In genomic region chr16:50272687-50273381, GRCh38 we compare ENCODE assay signal across 17 cellular contexts. TPM values are rescaled to one million over a fixed set of nuclear protein-coding genes. Genes with fewer than 3 reads are reported as not detected.
A peak's percentile ranks its signal among the peaks of the same experiment; 100 is the strongest.
DNase-seq lines count a peak whose midpoint lies in the region; ATAC-seq and TF ChIP-seq lines count a peak whose summit lies in the region.
"Had no signal": no experiment of that assay in that cellular context is flagged by ENCODE, and none has a peak within 500 bp of the region (broad histone marks: within the 10 kb centered on the region; RNA-seq: fewer than 3 reads in every experiment).

No MANE protein-coding gene starts in this region.

- no peak overlapping the region for H2AFZ ChIP-seq in PC-9

- CTCF ChIA-PET in PC-9 (lab: Charles Lee), result no interaction called here

- no peaks in the 10 kb centered on the region for H3K9me2 ChIP-seq in PC-9 (ENCODE audit: insufficient read depth)

- peaks cover 10% of the 10 kb centered on the region; the same call in 1 of the 2 replicates for H3F3A ChIP-seq in PC-9 (ENCODE audit: insufficient read depth, low read depth)

- peaks cover 81% of the 10 kb centered on the region for H3K4me1 Mint-ChIP-seq in activated CD4-positive, alpha-beta T cell treated with anti-CD3 and anti-CD28 coated beads, Interleukin-2, amount 10 ng/mL, durations not matched to agents 24 days and 14 days
- H3K4me1 Mint-ChIP-seq in activated naive CD8-positive, alpha-beta T cell treated with anti-CD3 and anti-CD28 coated beads, Interleukin-2, amount 50 U/mL, for 24 hours, result peaks cover 96% of the 10 kb centered on the region

- TF ChIP-seq CTCF in PC-9 (conservative IDR thresholded peaks at IDR 0.05), result no peak

- peak overlapping the region; percentile 99 for H3K27ac Mint-ChIP-seq in activated CD4-positive, alpha-beta T cell treated with anti-CD3 and anti-CD28 coated beads, Interleukin-2, amount 10 ng/mL, durations not matched to agents 24 days and 14 days
- H3K27ac Mint-ChIP-seq in activated naive CD8-positive, alpha-beta T cell treated with anti-CD3 and anti-CD28 coated beads, Interleukin-2, amount 50 U/mL, for 24 hours, result peak overlapping the region; percentile 99
- H3K27ac Mint-ChIP-seq: H9 had no signal

- H3K36me3 ChIP-seq in PC-9 (ENCODE audit: low read depth), result no peaks in the 10 kb centered on the region
- H3K36me3 ChIP-seq: right lobe of liver had no signal

- H3K9me3 ChIP-seq in PC-9 (ENCODE audit: insufficient read depth, low read depth), result no peaks in the 10 kb centered on the region
- H3K9me3 ChIP-seq: right lobe of liver had no signal

- H3K36me3 Mint-ChIP-seq in activated CD4-positive, alpha-beta T cell treated with anti-CD3 and anti-CD28 coated beads, Interleukin-2, amount 10 ng/mL, durations not matched to agents 24 days and 14 days (ENCODE audit: low read depth), result peaks cover 28% of the 10 kb centered on the region
- H3K36me3 Mint-ChIP-seq in activated naive CD8-positive, alpha-beta T cell treated with anti-CD3 and anti-CD28 coated beads, Interleukin-2, amount 50 U/mL, for 24 hours (ENCODE audit: low read depth), result peaks cover 16% of the 10 kb centered on the region

- no peak overlapping the region for H3K27ac ChIP-seq in PC-9
- H3K27ac ChIP-seq: KMS-11 had no signal

- no peak overlapping the region for H3K4me2 ChIP-seq in PC-9

- POLR2A ChIA-PET in PC-9 (lab: Charles Lee; ENCODE audit: unreplicated experiment), result no interaction called here

- no peak overlapping the region for H3K4me3 ChIP-seq in PC-9
- H3K4me3 ChIP-seq: right lobe of liver had no signal

- no TSS peak for BruUV-seq in PC-9 (replicated peaks; lab: Mats Ljungman, UMichigan)

- no peak for ATAC-seq in activated naive CD8-positive, alpha-beta T cell treated with anti-CD3 and anti-CD28 coated beads, Interleukin-2, amount 50 U/mL, for 24 hours
- ATAC-seq in GM21390 (IDR thresholded peaks at IDR 0.05; ENCODE audit: unreplicated experiment) (no peak), HG03097 (IDR thresholded peaks at IDR 0.05; ENCODE audit: low FRiP score, unreplicated experiment) (no peak)

- H3K9me3 Mint-ChIP-seq in activated CD4-positive, alpha-beta T cell treated with anti-CD3 and anti-CD28 coated beads, Interleukin-2, amount 10 ng/mL, durations not matched to agents 24 days and 14 days, result peaks cover 2% of the 10 kb centered on the region
- H3K9me3 Mint-ChIP-seq in activated naive CD8-positive, alpha-beta T cell treated with anti-CD3 and anti-CD28 coated beads, Interleukin-2, amount 50 U/mL, for 24 hours, result no peaks in the 10 kb centered on the region

- H3K4me1 ChIP-seq in PC-9 (replicated peaks; ENCODE audit: insufficient read depth), result peaks cover 11% of the 10 kb centered on the region
- H3K4me1 ChIP-seq: right lobe of liver had no signal

- no peaks in the 10 kb centered on the region for H3K79me2 ChIP-seq in PC-9 (ENCODE audit: low read depth)

- intact Hi-C loops in activated CD4-positive, alpha-beta T cell treated with anti-CD3 and anti-CD28 coated beads, Interleukin-2, amount 10 ng/mL, durations not matched to agents 24 days and 14 days (cut with micrococcal nuclease), result no loop called here
- intact Hi-C loops in posterior vena cava (cut with DNase I), result no loop called here
- intact Hi-C loops in PC-9 (cut with micrococcal nuclease; ENCODE audit: unreplicated experiment), result no loop called here

- H3K27me3 ChIP-seq in PC-9 (ENCODE audit: insufficient read depth, low read depth), result no peaks in the 10 kb centered on the region
- H3K27me3 ChIP-seq: right lobe of liver had no signal

- peaks cover 3% of the 10 kb centered on the region; the same call in 1 of the 2 replicates for H4K20me1 ChIP-seq in PC-9 (ENCODE audit: insufficient read depth)

- peak overlapping the region; percentile 99 for H3K4me3 Mint-ChIP-seq in activated CD4-positive, alpha-beta T cell treated with anti-CD3 and anti-CD28 coated beads, Interleukin-2, amount 10 ng/mL, durations not matched to agents 24 days and 14 days
- H3K4me3 Mint-ChIP-seq in activated naive CD8-positive, alpha-beta T cell treated with anti-CD3 and anti-CD28 coated beads, Interleukin-2, amount 50 U/mL, for 24 hours, result peak overlapping the region; percentile 90
- H3K4me3 Mint-ChIP-seq: H9 had no signal

- no peak for DNase-seq in activated CD4-positive, alpha-beta T cell treated with anti-CD3 and anti-CD28 coated beads, Interleukin-2, amount 10 ng/mL, durations not matched to agents 24 days and 14 days
- no peak for DNase-seq in activated CD4-positive, alpha-beta T cell treated with anti-CD3 and anti-CD28 coated beads for 4 hours
- DNase-seq in NCI-H69 (lab: John Stamatoyannopoulos, UW) (peak; percentile 15), posterior vena cava (ENCODE audit: low spot score) (peak; percentile 64), PC-9 (no peak)
- DNase-seq in activated naive CD8-positive, alpha-beta T cell treated with anti-CD3 and anti-CD28 coated beads, Interleukin-2, amount 50 U/mL, for 24 hours, result no peak
- DNase-seq: activated CD8-positive, alpha-beta memory T cell treated with anti-CD3 and anti-CD28 coated beads for 24 hours; amygdala; cortex of kidney; DMS 273 treated with DMSO at 0.1 percent for 48 hours; H9; NCI-H526 treated with DMSO at 0.1 percent for 48 hours; T-helper 9 cell had no signal

- H3K27me3 Mint-ChIP-seq in activated CD4-positive, alpha-beta T cell treated with anti-CD3 and anti-CD28 coated beads, Interleukin-2, amount 10 ng/mL, durations not matched to agents 24 days and 14 days, result no peaks in the 10 kb centered on the region
- no peaks in the 10 kb centered on the region for H3K27me3 Mint-ChIP-seq in activated naive CD8-positive, alpha-beta T cell treated with anti-CD3 and anti-CD28 coated beads, Interleukin-2, amount 50 U/mL, for 24 hours

RNA-seq across cellular contexts. Expression of gene ADCY7, which starts 6.5 kb away (rescaled TPM):
- 85.6 and 86.2 TPM in 2 replicates for total RNA-seq in activated CD4-positive, alpha-beta T cell treated with anti-CD3 and anti-CD28 coated beads, Interleukin-2, amount 10 ng/mL, durations not matched to agents 24 days and 14 days
- total RNA-seq in posterior vena cava (10 to 100 TPM; 31.3 to 50.2 TPM), PC-9 (2021) (39.3 and 59.5 TPM in 2 replicates)

Comparison
In these comparisons a context has a peak if more than half of its experiments do, and no peak if none do; other contexts are left out.
1. DNase-seq: peak in NCI-H69 (single experiment) and posterior vena cava (single experiment); none in activated CD4-positive, alpha-beta T cell treated with anti-CD3 and anti-CD28 coated beads, Interleukin-2, amount 10 ng/mL, durations not matched to agents 24 days and 14 days (single experiment), activated CD4-positive, alpha-beta T cell treated with anti-CD3 and anti-CD28 coated beads for 4 hours (0 of 2), activated naive CD8-positive, alpha-beta T cell treated with anti-CD3 and anti-CD28 coated beads, Interleukin-2, amount 50 U/mL, for 24 hours (single experiment) and PC-9 (0 of 2).